In genomic region chr20:17712708-17713107, GRCh38 we compare ENCODE assay signal across 31 cellular contexts. TPM values are rescaled to one million over a fixed set of nuclear protein-coding genes. Genes with fewer than 3 reads are reported as not detected.
"Had no signal": no experiment of that assay in that cellular context is flagged by ENCODE, and none has a peak within 500 bp of the region (broad histone marks: within the 10 kb centered on the region; RNA-seq: fewer than 3 reads in every experiment).

No MANE protein-coding gene starts in this region.

- H3K4me3 Mint-ChIP-seq: activated CD4-positive, alpha-beta memory T cell treated with anti-CD3 and anti-CD28 coated beads for 36 hours; activated CD4-positive, alpha-beta T cell treated with anti-CD3 and anti-CD28 coated beads, Interleukin-2, amount 10 ng/mL, durations not matched to agents 7 days and 5 days; activated naive CD4-positive, alpha-beta T cell treated with anti-CD3 and anti-CD28 coated beads for 36 hours; activated naive CD8-positive, alpha-beta T cell; activated T-helper 17 cell treated with anti-CD3 and anti-CD28 coated beads, Interleukin-2, amount 50 U/mL, for 72 hours; T-cell had no signal

- H3K27ac ChIP-seq: adrenal gland, ascending aorta, brain microvascular endothelial cell, cardiac muscle cell, SK-N-MC had no signal

- H3K9me3 Mint-ChIP-seq: activated CD4-positive, alpha-beta memory T cell treated with anti-CD3 and anti-CD28 coated beads for 36 hours; activated CD4-positive, alpha-beta T cell treated with anti-CD3 and anti-CD28 coated beads, Interleukin-2, amount 10 ng/mL, durations not matched to agents 7 days and 5 days; activated naive CD4-positive, alpha-beta T cell treated with anti-CD3 and anti-CD28 coated beads for 36 hours; activated T-helper 17 cell treated with anti-CD3 and anti-CD28 coated beads, Interleukin-2, amount 50 U/mL, for 72 hours; T-cell had no signal

- H3K27me3 ChIP-seq: adrenal gland, ascending aorta, brain microvascular endothelial cell, cardiac muscle cell had no signal

- H3K27me3 Mint-ChIP-seq: activated CD4-positive, alpha-beta memory T cell treated with anti-CD3 and anti-CD28 coated beads for 36 hours; activated CD4-positive, alpha-beta T cell treated with anti-CD3 and anti-CD28 coated beads, Interleukin-2, amount 10 ng/mL, durations not matched to agents 7 days and 5 days; activated naive CD8-positive, alpha-beta T cell had no signal

- FAIRE-seq: K562, RCC 7860, TTC549 had no signal

- H3K4me1 ChIP-seq: adrenal gland had no signal

- H3K27ac Mint-ChIP-seq: activated CD4-positive, alpha-beta memory T cell treated with anti-CD3 and anti-CD28 coated beads for 36 hours; activated CD4-positive, alpha-beta T cell treated with anti-CD3 and anti-CD28 coated beads, Interleukin-2, amount 10 ng/mL, durations not matched to agents 7 days and 5 days; activated naive CD4-positive, alpha-beta T cell treated with anti-CD3 and anti-CD28 coated beads for 36 hours; activated naive CD8-positive, alpha-beta T cell; activated T-helper 17 cell treated with anti-CD3 and anti-CD28 coated beads, Interleukin-2, amount 50 U/mL, for 72 hours; T-cell had no signal

- H3K4me3 ChIP-seq: adrenal gland, ascending aorta, cardiac muscle cell, K562, SK-N-MC had no signal

- DNase-seq: activated CD4-positive, alpha-beta memory T cell treated with anti-CD3 and anti-CD28 coated beads for 36 hours; activated CD4-positive, alpha-beta T cell treated with anti-CD3 and anti-CD28 coated beads, Interleukin-2, amount 10 ng/mL, durations not matched to agents 7 days and 5 days; activated CD4-positive, CD25-positive, alpha-beta regulatory T cell; activated CD8-positive, alpha-beta memory T cell treated with anti-CD3 and anti-CD28 coated beads for 24 hours; activated gamma-delta T cell; activated naive CD4-positive, alpha-beta T cell treated with anti-CD3 and anti-CD28 coated beads for 36 hours; activated T-cell treated with anti-CD3 and anti-CD28 coated beads, Interleukin-2, amount 50 U/mL, for 48 hours; adrenal gland; brain microvascular endothelial cell; cerebellar nuclear complex; Karpas-422; MM.1S; NCI-H1105; NCI-H1436; NCI-H187; NCI-H2081; NCI-H510A treated with DMSO at 0.1 percent for 48 hours; NCI-H69; PC-3; SHP77 treated with DMSO at 0.1 percent for 48 hours; T-cell; T-helper 2 cell; T1000 had no signal

- H3K36me3 ChIP-seq: adrenal gland, ascending aorta, brain microvascular endothelial cell, cardiac muscle cell had no signal

- H3K9me3 ChIP-seq: adrenal gland, ascending aorta had no signal

- H3K36me3 Mint-ChIP-seq: activated CD4-positive, alpha-beta memory T cell treated with anti-CD3 and anti-CD28 coated beads for 36 hours; activated naive CD8-positive, alpha-beta T cell; T-cell had no signal

- H3K4me1 Mint-ChIP-seq: activated CD4-positive, alpha-beta T cell treated with anti-CD3 and anti-CD28 coated beads, Interleukin-2, amount 10 ng/mL, durations not matched to agents 7 days and 5 days; activated T-helper 17 cell treated with anti-CD3 and anti-CD28 coated beads, Interleukin-2, amount 50 U/mL, for 72 hours; T-cell had no signal

RNA-seq across cellular contexts. Expression of gene BANF2, which starts 12.9 kb away (rescaled TPM):
- total RNA-seq: activated CD4-positive, alpha-beta memory T cell treated with anti-CD3 and anti-CD28 coated beads for 36 hours; activated CD4-positive, alpha-beta T cell treated with anti-CD3 and anti-CD28 coated beads, Interleukin-2, amount 10 ng/mL, durations not matched to agents 7 days and 5 days; activated naive CD4-positive, alpha-beta T cell treated with anti-CD3 and anti-CD28 coated beads for 36 hours; activated T-helper 17 cell treated with anti-CD3 and anti-CD28 coated beads, Interleukin-2, amount 50 U/mL, for 72 hours; adrenal gland; ascending aorta; cardiac muscle cell; K562; PC-3; T-cell had no signal
- polyA plus RNA-seq: adrenal gland, cardiac muscle cell, K562 had no signal
